Comparison of ENCODE assay signal across 19 cellular contexts in the genomic region with DNA sequence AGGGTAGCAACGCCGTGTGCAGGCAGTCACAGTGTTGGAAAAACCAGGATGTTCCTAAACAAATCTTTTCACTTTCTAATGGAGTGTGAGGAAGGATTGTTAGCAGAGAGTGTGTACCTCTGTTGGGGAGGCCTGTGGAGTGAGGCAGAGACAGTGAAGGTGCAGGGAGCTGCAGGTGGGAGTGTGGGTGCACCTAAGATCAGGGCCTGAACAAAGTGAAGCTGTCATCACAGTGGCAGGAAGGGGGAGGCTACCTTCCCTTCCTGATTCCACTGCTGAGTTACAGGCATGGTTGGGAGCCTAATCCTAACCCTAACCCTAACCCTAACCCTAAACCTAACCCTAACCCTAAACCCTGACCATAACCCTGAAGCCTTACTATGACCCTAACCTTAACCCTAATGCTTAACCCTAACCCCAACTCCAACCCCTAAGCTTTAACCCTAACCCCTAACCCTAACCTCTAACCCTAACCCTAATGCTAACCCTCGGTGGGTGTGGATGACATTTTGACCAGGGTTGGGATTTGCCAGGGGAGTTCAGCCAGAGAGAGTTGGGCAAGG.
A peak's percentile ranks its signal among the peaks of the same experiment; 100 is the strongest.
DNase-seq lines count a peak whose midpoint lies in the region; ATAC-seq and TF ChIP-seq lines count a peak whose summit lies in the region.
"Had no signal": no experiment of that assay in that cellular context is flagged by ENCODE, and none has a peak within 500 bp of the region (broad histone marks: within the 10 kb centered on the region; RNA-seq: fewer than 3 reads in every experiment).

No MANE protein-coding gene starts in this region.

- H3K9me3 ChIP-seq in DND-41 (ENCODE audit: insufficient read depth, low read length, severe bottlenecking) (no peaks in the 10 kb centered on the region), ascending aorta (peaks cover 0 to 4% of the 10 kb centered on the region in 2 donors), neural progenitor cell (ENCODE audit: low read depth) (no peaks in the 10 kb centered on the region)
- H3K9me3 ChIP-seq: BE2C, pancreas had no signal

- H3F3A ChIP-seq in neural progenitor cell (ENCODE audit: low read depth), result no peaks in the 10 kb centered on the region

- H3K4me2 ChIP-seq in DND-41 (ENCODE audit: insufficient read depth, low read length), result no peak overlapping the region
- H3K4me2 ChIP-seq in neural progenitor cell, result no peak overlapping the region
- H3K4me2 ChIP-seq: KMS-11 had no signal

- H3K4me3 ChIP-seq in DND-41 (ENCODE audit: low read depth in 1 of 2, low read length in 2 of 2), result no peak overlapping the region
- no peak overlapping the region for H3K4me3 ChIP-seq in ascending aorta
- H3K4me3 ChIP-seq in neural progenitor cell, result no peak overlapping the region
- H3K4me3 ChIP-seq: pancreas had no signal

- H3K36me3 Mint-ChIP-seq in T-helper 1 cell treated with Interleukin-12 subunit alpha and Interleukin-12 subunit beta and Interleukin-4 antibody, amounts not matched to agents 30 μg/mL and 1 μg/mL, for 36 hours (ENCODE audit: low read depth), result peaks cover 16% of the 10 kb centered on the region
- no peaks in the 10 kb centered on the region for H3K36me3 Mint-ChIP-seq in neural progenitor cell

- peak overlapping the region; percentile 67 for H3K27ac Mint-ChIP-seq in T-helper 1 cell treated with Interleukin-12 subunit alpha and Interleukin-12 subunit beta and Interleukin-4 antibody, amounts not matched to agents 30 μg/mL and 1 μg/mL, for 36 hours
- H3K27ac Mint-ChIP-seq in neural progenitor cell, result peak overlapping the region; percentile 22

- no peaks in the 10 kb centered on the region for H3K27me3 Mint-ChIP-seq in T-helper 1 cell treated with Interleukin-12 subunit alpha and Interleukin-12 subunit beta and Interleukin-4 antibody, amounts not matched to agents 30 μg/mL and 1 μg/mL, for 36 hours (ENCODE audit: low read depth)
- peaks cover 4% of the 10 kb centered on the region for H3K27me3 Mint-ChIP-seq in neural progenitor cell (ENCODE audit: insufficient read depth, low read depth)

- TF ChIP-seq CTCF in DND-41 (IDR thresholded peaks at IDR 0.05; ENCODE audit: borderline replicate concordance, extremely low read depth, low read length, poor library complexity, severe bottlenecking), result no peak
- TF ChIP-seq CTCF in ascending aorta (IDR thresholded peaks at IDR 0.05), result no peak
- TF ChIP-seq CTCF in neural progenitor cell (IDR thresholded peaks at IDR 0.05), result no peak

- no peaks in the 10 kb centered on the region for H3K79me2 ChIP-seq in DND-41 (ENCODE audit: insufficient read depth, low read length)
- H3K79me2 ChIP-seq in neural progenitor cell (ENCODE audit: low read depth), result no peaks in the 10 kb centered on the region

- H3K36me3 ChIP-seq in DND-41 (ENCODE audit: insufficient read depth, low read length), result no peaks in the 10 kb centered on the region
- H3K36me3 ChIP-seq in ascending aorta, result no peaks in the 10 kb centered on the region
- H3K36me3 ChIP-seq in neural progenitor cell, result no peaks in the 10 kb centered on the region
- H3K36me3 ChIP-seq: BE2C, pancreas had no signal

- no peak overlapping the region for H3K9ac ChIP-seq in DND-41 (ENCODE audit: low read depth, low read length)
- no peak overlapping the region for H3K9ac ChIP-seq in neural progenitor cell
- H3K9ac ChIP-seq: KMS-11 had no signal

- no peak overlapping the region for H2AFZ ChIP-seq in DND-41 (ENCODE audit: low read depth, low read length)
- no peak overlapping the region for H2AFZ ChIP-seq in neural progenitor cell (replicated peaks)

- intact Hi-C loops in ascending aorta (cut with DNase I), result loop anchor here (5.0 kb wide), 1 partner anchor 109 kb away; no protein-coding TSS in a partner anchor

- H3K4me3 Mint-ChIP-seq in T-helper 1 cell treated with Interleukin-12 subunit alpha and Interleukin-12 subunit beta and Interleukin-4 antibody, amounts not matched to agents 30 μg/mL and 1 μg/mL, for 36 hours, result no peak overlapping the region
- H3K4me3 Mint-ChIP-seq in neural progenitor cell, result no peak overlapping the region

- no peak for TF ChIP-seq POLR2A in erythroblast (IDR thresholded peaks at IDR 0.05; ENCODE audit: low read length)

- peaks cover 46% of the 10 kb centered on the region for H3K4me1 Mint-ChIP-seq in T-helper 1 cell treated with Interleukin-12 subunit alpha and Interleukin-12 subunit beta and Interleukin-4 antibody, amounts not matched to agents 30 μg/mL and 1 μg/mL, for 36 hours (ENCODE audit: low read depth)
- peaks cover 14% of the 10 kb centered on the region for H3K4me1 Mint-ChIP-seq in neural progenitor cell

- H3K4me1 ChIP-seq in DND-41 (ENCODE audit: insufficient read depth, low read length), result peaks cover 45% of the 10 kb centered on the region
- H3K4me1 ChIP-seq in ascending aorta, result peaks cover 3 to 14% of the 10 kb centered on the region in 2 donors
- H3K4me1 ChIP-seq in neural progenitor cell, result no peaks in the 10 kb centered on the region
- H3K4me1 ChIP-seq: BE2C, pancreas had no signal

- H3K27me3 ChIP-seq in DND-41 (ENCODE audit: insufficient read depth, low read length, poor library complexity) (no peaks in the 10 kb centered on the region), ascending aorta (no peaks in the 10 kb centered on the region), neural progenitor cell (no peaks in the 10 kb centered on the region)
- H3K27me3 ChIP-seq: BE2C, pancreas had no signal

- ATAC-seq in DND-41 (ENCODE audit: insufficient read depth, low read depth) (no peak), HG02884 (IDR thresholded peaks at IDR 0.05; ENCODE audit: unreplicated experiment) (no peak)
- ATAC-seq: esophagus mucosa, pancreas had no signal

- H4K20me1 ChIP-seq in DND-41 (ENCODE audit: insufficient read depth, low read length) (no peaks in the 10 kb centered on the region), neural progenitor cell (ENCODE audit: low read depth) (no peaks in the 10 kb centered on the region)

- H3K27ac ChIP-seq in DND-41 (ENCODE audit: low read length) (peak overlapping the region; percentile 6; the same call in 1 of the 2 replicates), ascending aorta (peak overlapping the region; percentile 78 to 86), neural progenitor cell (no peak overlapping the region)
- H3K27ac ChIP-seq: KMS-11, pancreas, RWPE1, VCaP had no signal

- no peaks in the 10 kb centered on the region for H3K9me3 Mint-ChIP-seq in T-helper 1 cell treated with Interleukin-12 subunit alpha and Interleukin-12 subunit beta and Interleukin-4 antibody, amounts not matched to agents 30 μg/mL and 1 μg/mL, for 36 hours
- H3K9me3 Mint-ChIP-seq in neural progenitor cell, result peaks cover 2% of the 10 kb centered on the region

- DNase-seq in T-helper 1 cell (no peak), DND-41 (no peak), ascending aorta (ENCODE audit: low spot score in 2 of 2) (no peak), neural progenitor cell (ENCODE audit: low spot score) (no peak), kidney tubule cell (ENCODE audit: low spot score) (no peak), erythroblast (lab: John Stamatoyannopoulos, UW) (no peak)
- DNase-seq: 8988T; BE2C; NCI-H1092; NCI-H2029 treated with DMSO at 0.1 percent for 48 hours; pancreas; stimulated activated CD4-positive, alpha-beta T cell treated with anti-CD3 and anti-CD28 coated beads, Interleukin-1b, Interleukin-23, amount 100 ng/mL, for 48 hours; SW 1271 had no signal
